ENCODE assay signal across 9 cellular contexts in the genomic region with DNA sequence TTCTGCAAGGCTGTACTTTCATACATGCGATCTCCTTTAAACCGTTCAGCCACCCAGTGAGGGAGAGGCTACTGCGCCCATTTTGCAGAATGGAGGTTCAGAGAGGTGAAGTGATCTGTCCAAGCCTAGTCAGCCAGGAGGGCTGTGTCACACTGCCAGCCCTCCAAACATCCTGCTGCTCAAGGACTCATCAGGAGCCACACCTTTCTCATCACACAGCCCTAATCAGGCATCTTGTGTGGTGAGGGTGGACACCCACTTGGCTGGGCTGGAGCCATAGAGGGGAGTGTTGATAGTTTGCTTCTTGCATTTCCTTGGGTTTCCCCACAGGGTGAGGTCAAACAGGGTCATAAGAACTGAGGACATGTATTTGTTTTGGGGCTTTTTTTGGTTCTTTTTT. TPM values are rescaled to one million over a fixed set of nuclear protein-coding genes. Genes with fewer than 3 reads are reported as not detected.
DNase-seq lines count a peak whose midpoint lies in the region; ATAC-seq lines count a peak whose summit lies in the region.
"Had no signal": no experiment of that assay in that cellular context is flagged by ENCODE, and none has a peak within 500 bp of the region (broad histone marks: within the 10 kb centered on the region; RNA-seq: fewer than 3 reads in every experiment).

No MANE protein-coding gene starts in this region.

- no peaks in the 10 kb centered on the region for H4K20me1 ChIP-seq in BLaER1

- no peaks in the 10 kb centered on the region for H3K9me3 Mint-ChIP-seq in activated CD8-positive, alpha-beta memory T cell treated with anti-CD3 and anti-CD28 coated beads, Interleukin-2, amount 10 ng/mL, durations not matched to agents 7 days and 5 days (ENCODE audit: low read depth)

- ATAC-seq in GM18907 (IDR thresholded peaks at IDR 0.05; ENCODE audit: unreplicated experiment), result peak; percentile 33
- no peak for ATAC-seq in activated CD8-positive, alpha-beta memory T cell treated with anti-CD3 and anti-CD28 coated beads, Interleukin-2, amount 10 ng/mL, durations not matched to agents 7 days and 5 days

- H3K27me3 ChIP-seq in BLaER1, result peaks cover 53% of the 10 kb centered on the region
- peaks cover 0 to 6% of the 10 kb centered on the region in 2 donors for H3K27me3 ChIP-seq in mucosa of rectum (ENCODE audit: control insufficient read depth in 2 of 2, insufficient read depth in 2 of 2, low read length in 2 of 2)

- H3K4me3 Mint-ChIP-seq in activated CD8-positive, alpha-beta memory T cell treated with anti-CD3 and anti-CD28 coated beads, Interleukin-2, amount 10 ng/mL, durations not matched to agents 7 days and 5 days, result peak overlapping the region; percentile 56

- H3K27ac ChIP-seq in BLaER1 (no peak overlapping the region), mucosa of rectum (ENCODE audit: low read depth in 2 of 2, low read length in 2 of 2) (peak overlapping the region; percentile 95)
- H3K27ac ChIP-seq: WERI-Rb-1 had no signal

- H3K4me1 Mint-ChIP-seq in activated CD8-positive, alpha-beta memory T cell treated with anti-CD3 and anti-CD28 coated beads, Interleukin-2, amount 10 ng/mL, durations not matched to agents 7 days and 5 days, result peaks cover 59% of the 10 kb centered on the region

- H3K4me2 ChIP-seq in BLaER1, result peak overlapping the region; percentile 66

- peaks cover 12% of the 10 kb centered on the region for H3K9me3 ChIP-seq in BLaER1
- H3K9me3 ChIP-seq in mucosa of rectum (ENCODE audit: control insufficient read depth in 2 of 2, low read length in 2 of 2), result no peaks in the 10 kb centered on the region

- DNase-seq in activated CD8-positive, alpha-beta memory T cell treated with anti-CD3 and anti-CD28 coated beads, Interleukin-2, amount 10 ng/mL, durations not matched to agents 7 days and 5 days, result peak; percentile 48
- DNase-seq in medulla oblongata (ENCODE audit: extremely low spot score), result no peak
- no peak for DNase-seq in NCI-H526 (lab: John Stamatoyannopoulos, UW)
- DNase-seq in CD1c-positive myeloid dendritic cell (ENCODE audit: extremely low spot score), result no peak
- no peak for DNase-seq in stimulated activated CD4-positive, alpha-beta T cell treated with anti-CD3 and anti-CD28 coated beads, Interleukin-12 subunit alpha, Interleukin-12 subunit beta, amount 100 ng/mL, for 4 hours
- DNase-seq: WERI-Rb-1 had no signal

- H3K36me3 Mint-ChIP-seq in activated CD8-positive, alpha-beta memory T cell treated with anti-CD3 and anti-CD28 coated beads, Interleukin-2, amount 10 ng/mL, durations not matched to agents 7 days and 5 days, result no peaks in the 10 kb centered on the region

- H3K36me3 ChIP-seq in BLaER1, result no peaks in the 10 kb centered on the region
- no peaks in the 10 kb centered on the region for H3K36me3 ChIP-seq in mucosa of rectum (ENCODE audit: control insufficient read depth in 2 of 2, insufficient read depth in 2 of 2, low read length in 2 of 2)
- H3K36me3 ChIP-seq: WERI-Rb-1 had no signal

- H3K9ac ChIP-seq in BLaER1 (no peak overlapping the region), mucosa of rectum (ENCODE audit: low read depth in 1 of 2, low read length in 2 of 2) (peak overlapping the region; percentile 35 to 70)

- no peaks in the 10 kb centered on the region for H3K27me3 Mint-ChIP-seq in activated CD8-positive, alpha-beta memory T cell treated with anti-CD3 and anti-CD28 coated beads, Interleukin-2, amount 10 ng/mL, durations not matched to agents 7 days and 5 days

- CTCF ChIA-PET in activated CD8-positive, alpha-beta memory T cell treated with anti-CD3 and anti-CD28 coated beads, Interleukin-2, amount 10 ng/mL, durations not matched to agents 7 days and 5 days (lab: Charles Lee), result interaction anchor here (1.6 to 1.9 kb wide), 3 partner anchors 9 to 17 kb away, joined by 5 to 6 read pairs (median 6); no protein-coding TSS in a partner anchor

- H3K4me3 ChIP-seq in BLaER1 (no peak overlapping the region), mucosa of rectum (ENCODE audit: low read length in 2 of 2) (no peak overlapping the region)

- peaks cover 62% of the 10 kb centered on the region for H3K4me1 ChIP-seq in BLaER1
- peaks cover 41 to 55% of the 10 kb centered on the region in 2 donors for H3K4me1 ChIP-seq in mucosa of rectum (ENCODE audit: control insufficient read depth in 2 of 2, insufficient read depth in 2 of 2, low read length in 2 of 2)

- peak overlapping the region; percentile 90 for H3K27ac Mint-ChIP-seq in activated CD8-positive, alpha-beta memory T cell treated with anti-CD3 and anti-CD28 coated beads, Interleukin-2, amount 10 ng/mL, durations not matched to agents 7 days and 5 days

RNA-seq across cellular contexts. Expression of gene CXCR3, which starts 5.4 kb away (rescaled TPM):
- 100 to 1,000 TPM in 1 of 2 experiments, 10 to 100 TPM in 1; 97.4 to 119 TPM for total RNA-seq in activated CD8-positive, alpha-beta memory T cell treated with anti-CD3 and anti-CD28 coated beads, Interleukin-2, amount 10 ng/mL, durations not matched to agents 7 days and 5 days

RNA-seq across cellular contexts. Expression of gene GCNA, which starts 45.5 kb away (rescaled TPM):
- total RNA-seq in activated CD8-positive, alpha-beta memory T cell treated with anti-CD3 and anti-CD28 coated beads, Interleukin-2, amount 10 ng/mL, durations not matched to agents 7 days and 5 days, result 1 to 10 TPM; 4.3 to 6.7 TPM
